ENCODE assay signal across 1 cellular context in genomic region chr7:77427996-77428603, GRCh38.
TF ChIP-seq lines count a peak whose summit lies in the region.

No MANE protein-coding gene starts in this region.

TF ChIP-seq in GM23338, 12 proteins besides CTCF, POLR2A, EP300 and RAD21 (continued from another document):
- TF ChIP-seq, protein P1, sequence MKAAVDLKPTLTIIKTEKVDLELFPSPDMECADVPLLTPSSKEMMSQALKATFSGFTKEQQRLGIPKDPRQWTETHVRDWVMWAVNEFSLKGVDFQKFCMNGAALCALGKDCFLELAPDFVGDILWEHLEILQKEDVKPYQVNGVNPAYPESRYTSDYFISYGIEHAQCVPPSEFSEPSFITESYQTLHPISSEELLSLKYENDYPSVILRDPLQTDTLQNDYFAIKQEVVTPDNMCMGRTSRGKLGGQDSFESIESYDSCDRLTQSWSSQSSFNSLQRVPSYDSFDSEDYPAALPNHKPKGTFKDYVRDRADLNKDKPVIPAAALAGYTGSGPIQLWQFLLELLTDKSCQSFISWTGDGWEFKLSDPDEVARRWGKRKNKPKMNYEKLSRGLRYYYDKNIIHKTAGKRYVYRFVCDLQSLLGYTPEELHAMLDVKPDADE (IDR thresholded peaks at IDR 0.05): no peak
- TF ChIP-seq ZNF331 (CRISPR knock-in tag; IDR thresholded peaks at IDR 0.05; ENCODE audit: low read depth): no peak
- TF ChIP-seq, protein P2, sequence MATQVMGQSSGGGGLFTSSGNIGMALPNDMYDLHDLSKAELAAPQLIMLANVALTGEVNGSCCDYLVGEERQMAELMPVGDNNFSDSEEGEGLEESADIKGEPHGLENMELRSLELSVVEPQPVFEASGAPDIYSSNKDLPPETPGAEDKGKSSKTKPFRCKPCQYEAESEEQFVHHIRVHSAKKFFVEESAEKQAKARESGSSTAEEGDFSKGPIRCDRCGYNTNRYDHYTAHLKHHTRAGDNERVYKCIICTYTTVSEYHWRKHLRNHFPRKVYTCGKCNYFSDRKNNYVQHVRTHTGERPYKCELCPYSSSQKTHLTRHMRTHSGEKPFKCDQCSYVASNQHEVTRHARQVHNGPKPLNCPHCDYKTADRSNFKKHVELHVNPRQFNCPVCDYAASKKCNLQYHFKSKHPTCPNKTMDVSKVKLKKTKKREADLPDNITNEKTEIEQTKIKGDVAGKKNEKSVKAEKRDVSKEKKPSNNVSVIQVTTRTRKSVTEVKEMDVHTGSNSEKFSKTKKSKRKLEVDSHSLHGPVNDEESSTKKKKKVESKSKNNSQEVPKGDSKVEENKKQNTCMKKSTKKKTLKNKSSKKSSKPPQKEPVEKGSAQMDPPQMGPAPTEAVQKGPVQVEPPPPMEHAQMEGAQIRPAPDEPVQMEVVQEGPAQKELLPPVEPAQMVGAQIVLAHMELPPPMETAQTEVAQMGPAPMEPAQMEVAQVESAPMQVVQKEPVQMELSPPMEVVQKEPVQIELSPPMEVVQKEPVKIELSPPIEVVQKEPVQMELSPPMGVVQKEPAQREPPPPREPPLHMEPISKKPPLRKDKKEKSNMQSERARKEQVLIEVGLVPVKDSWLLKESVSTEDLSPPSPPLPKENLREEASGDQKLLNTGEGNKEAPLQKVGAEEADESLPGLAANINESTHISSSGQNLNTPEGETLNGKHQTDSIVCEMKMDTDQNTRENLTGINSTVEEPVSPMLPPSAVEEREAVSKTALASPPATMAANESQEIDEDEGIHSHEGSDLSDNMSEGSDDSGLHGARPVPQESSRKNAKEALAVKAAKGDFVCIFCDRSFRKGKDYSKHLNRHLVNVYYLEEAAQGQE (IDR thresholded peaks at IDR 0.05; ENCODE audit: unreplicated experiment): no peak
- TF ChIP-seq CREB1 (CRISPR knock-in tag; IDR thresholded peaks at IDR 0.05; ENCODE audit: low read depth): no peak
- TF ChIP-seq STAT1 (IDR thresholded peaks at IDR 0.05; ENCODE audit: unreplicated experiment): no peak
TF ChIP-seq in GM23338: peak in this region for 0.
